10 cellular contexts compared by ENCODE assay signal in genomic region chr14:21990116-21990515, GRCh38.
DNase-seq lines count a peak whose midpoint lies in the region; ATAC-seq and TF ChIP-seq lines count a peak whose summit lies in the region.
"Had no signal": no experiment of that assay in that cellular context is flagged by ENCODE, and none has a peak within 500 bp of the region (broad histone marks: within the 10 kb centered on the region; RNA-seq: fewer than 3 reads in every experiment).

No MANE protein-coding gene starts in this region.

- H3K36me3 ChIP-seq in heart left ventricle (no peaks in the 10 kb centered on the region), aorta (ENCODE audit: control insufficient read depth in 1 of 2, insufficient read depth in 2 of 2, low read length in 1 of 2) (no peaks in the 10 kb centered on the region), body of pancreas (replicated peaks in 1 of 2; ENCODE audit: insufficient read depth in 1 of 2, low read depth in 2 of 2) (no peaks in the 10 kb centered on the region)

- H3K27ac ChIP-seq in heart left ventricle (no peak overlapping the region), aorta (ENCODE audit: low read depth in 1 of 2, low read length in 2 of 2) (no peak overlapping the region), body of pancreas (no peak overlapping the region)

- no peaks in the 10 kb centered on the region for H3K9me3 ChIP-seq in heart left ventricle
- no peaks in the 10 kb centered on the region for H3K9me3 ChIP-seq in aorta (ENCODE audit: control insufficient read depth, low read length)
- H3K9me3 ChIP-seq in body of pancreas, result no peaks in the 10 kb centered on the region

- H3K27me3 Mint-ChIP-seq in T-cell (peaks cover 0 to 3% of the 10 kb centered on the region in 2 donors), type B pancreatic cell (peaks cover 17% of the 10 kb centered on the region)

- H3K9me3 Mint-ChIP-seq in T-cell, result no peaks in the 10 kb centered on the region
- H3K9me3 Mint-ChIP-seq in type B pancreatic cell, result no peaks in the 10 kb centered on the region
- H3K9me3 Mint-ChIP-seq: memory B cell had no signal

- DNase-seq in heart left ventricle (no peak), Right ventricle myocardium inferior (ENCODE audit: missing footprints) (no peak), T-cell (no peak), fibroblast of mammary gland (ENCODE audit: low read depth) (peak; percentile 5), type B pancreatic cell (ENCODE audit: extremely low spot score, unreplicated experiment) (no peak), aorta (no peak), body of pancreas (no peak), NCI-H748 (lab: John Stamatoyannopoulos, UW; ENCODE audit: unreplicated experiment) (no peak)
- DNase-seq: activated CD8-positive, alpha-beta memory T cell treated with anti-CD3 and anti-CD28 coated beads for 24 hours had no signal

- POLR2A ChIA-PET in T-cell (lab: Charles Lee), result interaction anchor here (0.6 to 1.1 kb wide), 3 partner anchors 69 to 899 kb away, joined by 3 to 7 read pairs (median 3); no protein-coding TSS in a partner anchor

- intact Hi-C loops in heart left ventricle (cut with DNase I), result no loop called here
- intact Hi-C loops in Right ventricle myocardium inferior (cut with DNase I), result no loop called here
- intact Hi-C loops in aorta (cut with DNase I), result no loop called here
- intact Hi-C loops in body of pancreas (cut with DNase I), result no loop called here

- no peak overlapping the region for H3K4me3 ChIP-seq in heart left ventricle
- no peak overlapping the region for H3K4me3 ChIP-seq in fibroblast of mammary gland (ENCODE audit: control insufficient read depth, low read depth, low read length)
- H3K4me3 ChIP-seq in aorta (ENCODE audit: low read length in 2 of 2), result no peak overlapping the region
- H3K4me3 ChIP-seq in body of pancreas, result no peak overlapping the region

- peaks cover 5 to 27% (median 11%) of the 10 kb centered on the region in 3 donors for H3K4me1 Mint-ChIP-seq in T-cell
- no peaks in the 10 kb centered on the region for H3K4me1 Mint-ChIP-seq in type B pancreatic cell (ENCODE audit: unreplicated experiment)
- H3K4me1 Mint-ChIP-seq: memory B cell had no signal

- TF ChIP-seq CTCF in heart left ventricle (IDR thresholded peaks at IDR 0.05) (peak in 7 of 12 donors; percentile 12 to 41 (median 27)), fibroblast of mammary gland (conservative IDR thresholded peaks at IDR 0.05; ENCODE audit: control insufficient read depth, insufficient read depth, low read depth, low read length) (peak; percentile 38), type B pancreatic cell (conservative IDR thresholded peaks at IDR 0.05) (peak; percentile 69), body of pancreas (IDR thresholded peaks at IDR 0.05) (peak in 3 of 7 experiments; percentile 6 to 24 (median 12))

- ATAC-seq in heart left ventricle (no peak), Right ventricle myocardium inferior (no peak), T-cell (replicated peaks in 1 of 4) (peak; percentile 36 to 63 (median 56)), aorta (ENCODE audit: low FRiP score) (no peak), body of pancreas (no peak)

- CTCF ChIA-PET in T-cell (lab: Charles Lee), result interaction anchor here (0.6 to 3.1 kb wide), 13 partner anchors 8 to 671 kb away, joined by 3 to 12 read pairs (median 4); no protein-coding TSS in a partner anchor

- H3K4me3 Mint-ChIP-seq in T-cell (peak overlapping the region; percentile 62 to 69 (median 68)), type B pancreatic cell (no peak overlapping the region)
- H3K4me3 Mint-ChIP-seq: memory B cell had no signal

- H3K4me1 ChIP-seq in heart left ventricle (no peaks in the 10 kb centered on the region), aorta (ENCODE audit: control insufficient read depth in 1 of 2, insufficient read depth in 2 of 2, low read length in 2 of 2) (no peaks in the 10 kb centered on the region), body of pancreas (no peaks in the 10 kb centered on the region)

- peaks cover 0 to 11% (median 0%) of the 10 kb centered on the region in 9 donors for H3K27me3 ChIP-seq in heart left ventricle
- no peaks in the 10 kb centered on the region for H3K27me3 ChIP-seq in aorta (ENCODE audit: control insufficient read depth in 1 of 2, insufficient read depth in 2 of 2, low read length in 1 of 2)
- no peaks in the 10 kb centered on the region for H3K27me3 ChIP-seq in body of pancreas

- WGBS in heart left ventricle, 4 donors, result 35 to 45% (median 42%) methylated on average over 2 of the region's 2 CpGs
- WGBS in aorta, 2 donors, result 13 to 18% methylated on average over 2 of the region's 2 CpGs
- WGBS in body of pancreas, 2 donors, result 15 to 20% methylated on average over 2 of the region's 2 CpGs

- H3K27ac Mint-ChIP-seq in T-cell (peak overlapping the region; percentile 75 to 86), type B pancreatic cell (no peak overlapping the region)
- H3K27ac Mint-ChIP-seq: memory B cell had no signal

- TF ChIP-seq POLR2A in heart left ventricle (IDR thresholded peaks at IDR 0.05), result no peak
- TF ChIP-seq POLR2A in body of pancreas (IDR thresholded peaks at IDR 0.05), result no peak

- H3K36me3 Mint-ChIP-seq in T-cell (no peaks in the 10 kb centered on the region), type B pancreatic cell (no peaks in the 10 kb centered on the region)
- H3K36me3 Mint-ChIP-seq: memory B cell had no signal

Comparison
In these comparisons a context has a peak if more than half of its experiments do, and no peak if none do; other contexts are left out.
1. ATAC-seq: peak in T-cell (4 of 4); none in heart left ventricle (0 of 4), Right ventricle myocardium inferior (single experiment), aorta (single experiment) and body of pancreas (single experiment).